In the genomic region with DNA sequence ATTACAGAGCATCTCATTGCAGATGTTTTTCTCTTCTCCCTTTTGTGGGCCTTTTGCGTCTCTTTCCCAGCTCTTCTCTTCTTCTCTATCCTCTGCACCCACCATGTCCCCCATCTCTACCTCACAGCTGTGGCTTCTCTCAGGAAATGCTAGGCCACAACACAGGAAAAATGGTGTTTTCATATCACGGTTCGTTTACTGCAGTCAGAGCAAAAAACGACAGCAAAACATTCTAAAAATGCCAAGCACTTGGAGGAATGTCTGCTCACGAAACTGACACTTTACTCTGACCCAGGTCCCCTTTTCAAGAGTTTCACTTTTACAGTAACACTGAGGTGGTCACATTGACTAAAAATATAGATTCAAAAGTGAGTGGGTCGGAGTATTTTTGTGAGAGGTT, we compare ENCODE assay signal across 8 cellular contexts.
A peak's percentile ranks its signal among the peaks of the same experiment; 100 is the strongest.
DNase-seq lines count a peak whose midpoint lies in the region; ATAC-seq and TF ChIP-seq lines count a peak whose summit lies in the region.

No MANE protein-coding gene starts in this region.

- no peaks in the 10 kb centered on the region for H3K27me3 ChIP-seq in effector memory CD4-positive, alpha-beta T cell (replicated peaks; ENCODE audit: control insufficient read depth, insufficient read depth, low read length, poor library complexity, severe bottlenecking)
- H3K27me3 ChIP-seq in upper lobe of left lung (no peaks in the 10 kb centered on the region), dorsolateral prefrontal cortex (no peaks in the 10 kb centered on the region)

- ATAC-seq in GM19455 (IDR thresholded peaks at IDR 0.05; ENCODE audit: unreplicated experiment) (peak; percentile 93), HG03280 (IDR thresholded peaks at IDR 0.05; ENCODE audit: unreplicated experiment) (peak; percentile 86), upper lobe of left lung (ENCODE audit: low FRiP score in 2 of 2) (no peak)

- 34% methylated on average over 6 of the region's 6 CpGs for WGBS in upper lobe of left lung, 2 donors

- H3K27ac ChIP-seq in effector memory CD4-positive, alpha-beta T cell (ENCODE audit: insufficient read depth, low read length, poor library complexity, severe bottlenecking), result no peak overlapping the region
- H3K27ac ChIP-seq in upper lobe of left lung, result no peak overlapping the region
- no peak overlapping the region for H3K27ac ChIP-seq in dorsolateral prefrontal cortex

- no peaks in the 10 kb centered on the region for H3K36me3 ChIP-seq in effector memory CD4-positive, alpha-beta T cell (ENCODE audit: control insufficient read depth, insufficient read depth, low read length)
- H3K36me3 ChIP-seq in upper lobe of left lung, result no peaks in the 10 kb centered on the region

- TF ChIP-seq EP300 in upper lobe of left lung (IDR thresholded peaks at IDR 0.05), result no peak

- TF ChIP-seq CTCF in upper lobe of left lung (IDR thresholded peaks at IDR 0.05), result no peak
- no peak for TF ChIP-seq CTCF in dorsolateral prefrontal cortex (IDR thresholded peaks at IDR 0.05 in 54 of 56, conservative IDR thresholded peaks at IDR 0.05 in 2 of 56; ENCODE audit: low read depth in 1 of 56, partially characterized antibody in 56 of 56)

- H3K4me3 ChIP-seq in effector memory CD4-positive, alpha-beta T cell (ENCODE audit: insufficient read depth, low read depth, low read length, poor library complexity, severe bottlenecking), result peak overlapping the region; percentile 30
- H3K4me3 ChIP-seq in upper lobe of left lung, result no peak overlapping the region
- no peak overlapping the region for H3K4me3 ChIP-seq in dorsolateral prefrontal cortex

- peaks cover 61% of the 10 kb centered on the region for H3K4me1 ChIP-seq in effector memory CD4-positive, alpha-beta T cell (ENCODE audit: control insufficient read depth, insufficient read depth, low read length, poor library complexity, severe bottlenecking)
- peaks cover 0 to 4% (median 0%) of the 10 kb centered on the region in 4 donors for H3K4me1 ChIP-seq in upper lobe of left lung

- no peaks in the 10 kb centered on the region for H3K9me3 ChIP-seq in effector memory CD4-positive, alpha-beta T cell (ENCODE audit: control insufficient read depth, low read length)
- H3K9me3 ChIP-seq in upper lobe of left lung, result no peaks in the 10 kb centered on the region

- DNase-seq in EH (ENCODE audit: low read depth) (peak; percentile 36), A172 (ENCODE audit: low spot score) (no peak), upper lobe of left lung (no peak), dorsolateral prefrontal cortex (no peak)
- DNase-seq in effector memory CD4-positive, alpha-beta T cell, result no peak
- DNase-seq in stimulated activated CD4-positive, alpha-beta T cell treated with anti-CD3 and anti-CD28 coated beads, Interleukin-2, amount 100 ng/mL, for 48 hours, result no peak

- intact Hi-C loops in dorsolateral prefrontal cortex (cut with DNase I), result no loop called here

- TF ChIP-seq POLR2A in upper lobe of left lung (IDR thresholded peaks at IDR 0.05), result no peak

Comparison
In these comparisons a context has a peak if more than half of its experiments do, and no peak if none do; other contexts are left out.
1. ATAC-seq: peak in GM19455 (single experiment) and HG03280 (single experiment); none in upper lobe of left lung (0 of 2).